1 cellular context compared by ENCODE assay signal in the genomic region with DNA sequence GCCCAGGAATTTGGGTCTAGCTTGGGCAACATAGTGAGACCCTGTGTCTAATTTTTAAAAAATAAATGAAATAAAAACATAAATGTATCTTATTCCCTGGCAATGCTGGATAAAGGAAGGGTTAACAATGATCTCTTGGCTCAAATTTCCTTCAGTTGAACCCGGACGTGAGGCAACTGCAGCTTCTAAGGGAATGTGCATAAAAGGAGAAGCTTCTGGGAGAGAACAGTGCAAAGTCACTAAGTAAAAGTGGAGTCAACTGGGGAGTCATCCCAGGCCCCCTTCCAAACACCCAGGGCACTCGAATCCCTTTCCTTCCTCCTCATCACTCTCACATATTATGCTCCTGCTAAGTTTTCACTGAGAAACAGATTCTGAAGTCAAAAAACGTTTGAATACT.
TF ChIP-seq lines count a peak whose summit lies in the region.

No MANE protein-coding gene starts in this region.

TF ChIP-seq in GM23338, 12 proteins besides CTCF, POLR2A, EP300 and RAD21 (continued from another document):
- TF ChIP-seq, protein P1, sequence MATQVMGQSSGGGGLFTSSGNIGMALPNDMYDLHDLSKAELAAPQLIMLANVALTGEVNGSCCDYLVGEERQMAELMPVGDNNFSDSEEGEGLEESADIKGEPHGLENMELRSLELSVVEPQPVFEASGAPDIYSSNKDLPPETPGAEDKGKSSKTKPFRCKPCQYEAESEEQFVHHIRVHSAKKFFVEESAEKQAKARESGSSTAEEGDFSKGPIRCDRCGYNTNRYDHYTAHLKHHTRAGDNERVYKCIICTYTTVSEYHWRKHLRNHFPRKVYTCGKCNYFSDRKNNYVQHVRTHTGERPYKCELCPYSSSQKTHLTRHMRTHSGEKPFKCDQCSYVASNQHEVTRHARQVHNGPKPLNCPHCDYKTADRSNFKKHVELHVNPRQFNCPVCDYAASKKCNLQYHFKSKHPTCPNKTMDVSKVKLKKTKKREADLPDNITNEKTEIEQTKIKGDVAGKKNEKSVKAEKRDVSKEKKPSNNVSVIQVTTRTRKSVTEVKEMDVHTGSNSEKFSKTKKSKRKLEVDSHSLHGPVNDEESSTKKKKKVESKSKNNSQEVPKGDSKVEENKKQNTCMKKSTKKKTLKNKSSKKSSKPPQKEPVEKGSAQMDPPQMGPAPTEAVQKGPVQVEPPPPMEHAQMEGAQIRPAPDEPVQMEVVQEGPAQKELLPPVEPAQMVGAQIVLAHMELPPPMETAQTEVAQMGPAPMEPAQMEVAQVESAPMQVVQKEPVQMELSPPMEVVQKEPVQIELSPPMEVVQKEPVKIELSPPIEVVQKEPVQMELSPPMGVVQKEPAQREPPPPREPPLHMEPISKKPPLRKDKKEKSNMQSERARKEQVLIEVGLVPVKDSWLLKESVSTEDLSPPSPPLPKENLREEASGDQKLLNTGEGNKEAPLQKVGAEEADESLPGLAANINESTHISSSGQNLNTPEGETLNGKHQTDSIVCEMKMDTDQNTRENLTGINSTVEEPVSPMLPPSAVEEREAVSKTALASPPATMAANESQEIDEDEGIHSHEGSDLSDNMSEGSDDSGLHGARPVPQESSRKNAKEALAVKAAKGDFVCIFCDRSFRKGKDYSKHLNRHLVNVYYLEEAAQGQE (IDR thresholded peaks at IDR 0.05; ENCODE audit: unreplicated experiment), result no peak
- TF ChIP-seq EZH2 (IDR thresholded peaks at IDR 0.05; ENCODE audit: low read depth, unreplicated experiment), result no peak
- TF ChIP-seq JUNB (IDR thresholded peaks at IDR 0.05; ENCODE audit: unreplicated experiment), result no peak
- TF ChIP-seq CREB1 (CRISPR knock-in tag; IDR thresholded peaks at IDR 0.05; ENCODE audit: low read depth), result no peak
- TF ChIP-seq ZNF114 (CRISPR knock-in tag; IDR thresholded peaks at IDR 0.05), result no peak
- TF ChIP-seq NANOG (IDR thresholded peaks at IDR 0.05; ENCODE audit: borderline replicate concordance), result no peak
- no peak for TF ChIP-seq POLR2AphosphoS5 (IDR thresholded peaks at IDR 0.05; ENCODE audit: low read depth)
- TF ChIP-seq STAT1 (IDR thresholded peaks at IDR 0.05; ENCODE audit: unreplicated experiment), result no peak
- no peak for TF ChIP-seq EZH2phosphoT487 (IDR thresholded peaks at IDR 0.05; ENCODE audit: unreplicated experiment)
- TF ChIP-seq, protein P2, sequence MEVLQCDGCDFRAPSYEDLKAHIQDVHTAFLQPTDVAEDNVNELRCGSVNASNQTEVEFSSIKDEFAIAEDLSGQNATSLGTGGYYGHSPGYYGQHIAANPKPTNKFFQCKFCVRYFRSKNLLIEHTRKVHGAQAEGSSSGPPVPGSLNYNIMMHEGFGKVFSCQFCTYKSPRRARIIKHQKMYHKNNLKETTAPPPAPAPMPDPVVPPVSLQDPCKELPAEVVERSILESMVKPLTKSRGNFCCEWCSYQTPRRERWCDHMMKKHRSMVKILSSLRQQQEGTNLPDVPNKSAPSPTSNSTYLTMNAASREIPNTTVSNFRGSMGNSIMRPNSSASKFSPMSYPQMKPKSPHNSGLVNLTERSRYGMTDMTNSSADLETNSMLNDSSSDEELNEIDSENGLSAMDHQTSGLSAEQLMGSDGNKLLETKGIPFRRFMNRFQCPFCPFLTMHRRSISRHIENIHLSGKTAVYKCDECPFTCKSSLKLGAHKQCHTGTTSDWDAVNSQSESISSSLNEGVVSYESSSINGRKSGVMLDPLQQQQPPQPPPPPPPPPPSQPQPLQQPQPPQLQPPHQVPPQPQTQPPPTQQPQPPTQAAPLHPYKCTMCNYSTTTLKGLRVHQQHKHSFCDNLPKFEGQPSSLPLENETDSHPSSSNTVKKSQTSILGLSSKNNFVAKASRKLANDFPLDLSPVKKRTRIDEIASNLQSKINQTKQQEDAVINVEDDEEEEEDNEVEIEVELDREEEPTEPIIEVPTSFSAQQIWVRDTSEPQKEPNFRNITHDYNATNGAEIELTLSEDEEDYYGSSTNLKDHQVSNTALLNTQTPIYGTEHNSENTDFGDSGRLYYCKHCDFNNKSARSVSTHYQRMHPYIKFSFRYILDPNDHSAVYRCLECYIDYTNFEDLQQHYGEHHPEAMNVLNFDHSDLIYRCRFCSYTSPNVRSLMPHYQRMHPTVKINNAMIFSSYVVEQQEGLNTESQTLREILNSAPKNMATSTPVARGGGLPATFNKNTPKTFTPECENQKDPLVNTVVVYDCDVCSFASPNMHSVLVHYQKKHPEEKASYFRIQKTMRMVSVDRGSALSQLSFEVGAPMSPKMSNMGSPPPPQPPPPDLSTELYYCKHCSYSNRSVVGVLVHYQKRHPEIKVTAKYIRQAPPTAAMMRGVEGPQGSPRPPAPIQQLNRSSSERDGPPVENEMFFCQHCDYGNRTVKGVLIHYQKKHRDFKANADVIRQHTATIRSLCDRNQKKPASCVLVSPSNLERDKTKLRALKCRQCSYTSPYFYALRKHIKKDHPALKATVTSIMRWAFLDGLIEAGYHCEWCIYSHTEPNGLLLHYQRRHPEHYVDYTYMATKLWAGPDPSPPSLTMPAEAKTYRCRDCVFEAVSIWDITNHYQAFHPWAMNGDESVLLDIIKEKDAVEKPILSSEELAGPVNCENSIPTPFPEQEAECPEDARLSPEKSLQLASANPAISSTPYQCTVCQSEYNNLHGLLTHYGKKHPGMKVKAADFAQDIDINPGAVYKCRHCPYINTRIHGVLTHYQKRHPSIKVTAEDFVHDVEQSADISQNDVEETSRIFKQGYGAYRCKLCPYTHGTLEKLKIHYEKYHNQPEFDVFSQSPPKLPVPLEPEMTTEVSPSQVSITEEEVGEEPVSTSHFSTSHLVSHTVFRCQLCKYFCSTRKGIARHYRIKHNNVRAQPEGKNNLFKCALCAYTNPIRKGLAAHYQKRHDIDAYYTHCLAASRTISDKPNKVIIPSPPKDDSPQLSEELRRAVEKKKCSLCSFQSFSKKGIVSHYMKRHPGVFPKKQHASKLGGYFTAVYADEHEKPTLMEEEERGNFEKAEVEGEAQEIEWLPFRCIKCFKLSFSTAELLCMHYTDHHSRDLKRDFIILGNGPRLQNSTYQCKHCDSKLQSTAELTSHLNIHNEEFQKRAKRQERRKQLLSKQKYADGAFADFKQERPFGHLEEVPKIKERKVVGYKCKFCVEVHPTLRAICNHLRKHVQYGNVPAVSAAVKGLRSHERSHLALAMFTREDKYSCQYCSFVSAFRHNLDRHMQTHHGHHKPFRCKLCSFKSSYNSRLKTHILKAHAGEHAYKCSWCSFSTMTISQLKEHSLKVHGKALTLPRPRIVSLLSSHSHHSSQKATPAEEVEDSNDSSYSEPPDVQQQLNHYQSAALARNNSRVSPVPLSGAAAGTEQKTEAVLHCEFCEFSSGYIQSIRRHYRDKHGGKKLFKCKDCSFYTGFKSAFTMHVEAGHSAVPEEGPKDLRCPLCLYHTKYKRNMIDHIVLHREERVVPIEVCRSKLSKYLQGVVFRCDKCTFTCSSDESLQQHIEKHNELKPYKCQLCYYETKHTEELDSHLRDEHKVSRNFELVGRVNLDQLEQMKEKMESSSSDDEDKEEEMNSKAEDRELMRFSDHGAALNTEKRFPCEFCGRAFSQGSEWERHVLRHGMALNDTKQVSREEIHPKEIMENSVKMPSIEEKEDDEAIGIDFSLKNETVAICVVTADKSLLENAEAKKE (CRISPR knock-in tag; IDR thresholded peaks at IDR 0.05), result no peak
